Comparison of ENCODE assay signal across 8 cellular contexts in genomic region chr5:129903466-129904101, GRCh38. TPM values are rescaled to one million over a fixed set of nuclear protein-coding genes. Genes with fewer than 3 reads are reported as not detected.
DNase-seq lines count a peak whose midpoint lies in the region; ATAC-seq and TF ChIP-seq lines count a peak whose summit lies in the region.

No MANE protein-coding gene starts in this region.

- H3K4me3 Mint-ChIP-seq in naive thymus-derived CD4-positive, alpha-beta T cell, result peak overlapping the region; percentile 39 to 94 (median 84)

- DNase-seq in BE2C (peak; percentile 9), LNCaP clone FGC (ENCODE audit: low read depth) (no peak), cortex of kidney (lab: John Stamatoyannopoulos, UW) (no peak), SHP77 (lab: John Stamatoyannopoulos, UW) (no peak), NCI-H1417 (lab: John Stamatoyannopoulos, UW) (no peak)
- no peak for DNase-seq in naive thymus-derived CD4-positive, alpha-beta T cell

- H3K36me3 ChIP-seq in BE2C (no peaks in the 10 kb centered on the region), ectodermal cell (ENCODE audit: control insufficient read depth, insufficient read depth, low read length) (no peaks in the 10 kb centered on the region)
- no peaks in the 10 kb centered on the region for H3K36me3 ChIP-seq in naive thymus-derived CD4-positive, alpha-beta T cell (ENCODE audit: control insufficient read depth in 2 of 3, insufficient read depth in 3 of 3, low read length in 3 of 3)

- TF ChIP-seq CTCF in BE2C (IDR thresholded peaks at IDR 0.05; ENCODE audit: low read depth, low read length) (no peak), LNCaP clone FGC (IDR thresholded peaks at IDR 0.05; ENCODE audit: control insufficient read depth, extremely low read depth, insufficient read depth) (no peak)

- POLR2A ChIA-PET in naive thymus-derived CD4-positive, alpha-beta T cell (lab: Charles Lee), result no interaction called here

- peaks cover 0 to 6% (median 4%) of the 10 kb centered on the region in 5 donors for H3K36me3 Mint-ChIP-seq in naive thymus-derived CD4-positive, alpha-beta T cell

- H3K27me3 ChIP-seq in BE2C, result peaks cover 89% of the 10 kb centered on the region
- peaks cover 63% of the 10 kb centered on the region for H3K27me3 ChIP-seq in ectodermal cell (ENCODE audit: control insufficient read depth, insufficient read depth, low read length, poor library complexity, severe bottlenecking)
- H3K27me3 ChIP-seq in naive thymus-derived CD4-positive, alpha-beta T cell (ENCODE audit: control insufficient read depth in 2 of 2, insufficient read depth in 2 of 2, low read length in 2 of 2), result peaks cover 6 to 10% of the 10 kb centered on the region in 2 donors

- H3K9me3 Mint-ChIP-seq in naive thymus-derived CD4-positive, alpha-beta T cell, result peaks cover 0 to 5% (median 0%) of the 10 kb centered on the region in 11 donors

- H3K4me1 ChIP-seq in BE2C (no peaks in the 10 kb centered on the region), ectodermal cell (ENCODE audit: control insufficient read depth, insufficient read depth, low read length) (no peaks in the 10 kb centered on the region)
- H3K4me1 ChIP-seq in naive thymus-derived CD4-positive, alpha-beta T cell (ENCODE audit: control insufficient read depth in 2 of 2, insufficient read depth in 2 of 2, low read length in 2 of 2), result no peaks in the 10 kb centered on the region

- intact Hi-C loops in naive thymus-derived CD4-positive, alpha-beta T cell (cut with micrococcal nuclease), result no loop called here

- H3K27ac Mint-ChIP-seq in naive thymus-derived CD4-positive, alpha-beta T cell, result peak overlapping the region in 1 of 9 donors; percentile 56

- H3K27me3 Mint-ChIP-seq in naive thymus-derived CD4-positive, alpha-beta T cell, result peaks cover 52 to 62% (median 58%) of the 10 kb centered on the region in 5 donors

- no peak overlapping the region for H3K27ac ChIP-seq in ectodermal cell (ENCODE audit: insufficient read depth, low read depth, low read length, poor library complexity, severe bottlenecking)
- no peak overlapping the region for H3K27ac ChIP-seq in naive thymus-derived CD4-positive, alpha-beta T cell (ENCODE audit: low read depth, low read length)

- H3K4me3 ChIP-seq in BE2C (ENCODE audit: low read depth, low read length), result peak overlapping the region; percentile 48
- H3K4me3 ChIP-seq in LNCaP clone FGC (ENCODE audit: low read depth, low read length), result peak overlapping the region; percentile 41
- peak overlapping the region; percentile 44 for H3K4me3 ChIP-seq in ectodermal cell (ENCODE audit: insufficient read depth, low read depth, low read length)
- H3K4me3 ChIP-seq in naive thymus-derived CD4-positive, alpha-beta T cell (ENCODE audit: low read length), result no peak overlapping the region

- CTCF ChIA-PET in naive thymus-derived CD4-positive, alpha-beta T cell (lab: Charles Lee), result no interaction called here

- H3K9me3 ChIP-seq in BE2C, result no peaks in the 10 kb centered on the region
- H3K9me3 ChIP-seq in ectodermal cell (ENCODE audit: control insufficient read depth, low read length), result no peaks in the 10 kb centered on the region
- no peaks in the 10 kb centered on the region for H3K9me3 ChIP-seq in naive thymus-derived CD4-positive, alpha-beta T cell (ENCODE audit: control insufficient read depth in 2 of 3, low read length in 3 of 3)

- WGBS in ectodermal cell, 2 experiments, result 5 to 6% methylated on average over 28 of the region's 29 CpGs

- peaks cover 13 to 24% (median 20%) of the 10 kb centered on the region in 7 donors for H3K4me1 Mint-ChIP-seq in naive thymus-derived CD4-positive, alpha-beta T cell

- ATAC-seq in naive thymus-derived CD4-positive, alpha-beta T cell, result peak; percentile 21
- ATAC-seq in HG03457 (IDR thresholded peaks at IDR 0.05; ENCODE audit: unreplicated experiment), result no peak

RNA-seq across cellular contexts. Expression of gene CHSY3, which starts 0.7 kb away (rescaled TPM):
- polyA plus RNA-seq in BE2C (2012; ENCODE audit: insufficient read depth, insufficient read length, low read depth), result not detected
- polyA plus RNA-seq in ectodermal cell (2013, experiment 1 of 4), result 1.5 TPM
- polyA plus RNA-seq in ectodermal cell (2013, experiment 2 of 4), result 0.66 TPM
- polyA plus RNA-seq in ectodermal cell (2013, experiment 3 of 4), result 0.59 TPM
- 0.53 TPM for polyA plus RNA-seq in ectodermal cell (2013, experiment 4 of 4)
- total RNA-seq in naive thymus-derived CD4-positive, alpha-beta T cell, result not detected
- not detected for polyA plus RNA-seq in naive thymus-derived CD4-positive, alpha-beta T cell
